14 cellular contexts compared by ENCODE assay signal in genomic region chr4:57100979-57101629, GRCh38. TPM values are rescaled to one million over a fixed set of nuclear protein-coding genes. Genes with fewer than 3 reads are reported as not detected.
A peak's percentile ranks its signal among the peaks of the same experiment; 100 is the strongest.
DNase-seq lines count a peak whose midpoint lies in the region; ATAC-seq, FAIRE-seq and TF ChIP-seq lines count a peak whose summit lies in the region.
"Had no signal": no experiment of that assay in that cellular context is flagged by ENCODE, and none has a peak within 500 bp of the region (broad histone marks: within the 10 kb centered on the region; RNA-seq: fewer than 3 reads in every experiment).

No MANE protein-coding gene starts in this region.

- peaks cover 59% of the 10 kb centered on the region for H3K36me3 Mint-ChIP-seq in HFFc6 (ENCODE audit: low read depth)
- H3K36me3 Mint-ChIP-seq in brain: no peaks in the 10 kb centered on the region
- H3K36me3 Mint-ChIP-seq: memory B cell had no signal

- H3K27ac Mint-ChIP-seq in HFFc6 (peak overlapping the region; percentile 93), brain (peak overlapping the region in 3 of 5 experiments; percentile 72 to 92 (median 88))
- H3K27ac Mint-ChIP-seq: memory B cell had no signal

- H3K4me1 Mint-ChIP-seq in HFFc6 (ENCODE audit: low read depth): peaks cover 100% of the 10 kb centered on the region
- H3K4me1 Mint-ChIP-seq in brain: peaks cover 48% of the 10 kb centered on the region
- H3K4me1 Mint-ChIP-seq: memory B cell had no signal

- BruUV-seq in HepG2 (replicated peaks; lab: Mats Ljungman, UMichigan): no TSS peak

- H3K9ac ChIP-seq in HepG2 (ENCODE audit: insufficient read depth, low read depth, low read length) (no peak overlapping the region), subcutaneous abdominal adipose tissue (ENCODE audit: low read length in 5 of 5) (no peak overlapping the region)

- H3K9me3 ChIP-seq in HepG2 (ENCODE audit: low read length): no peaks in the 10 kb centered on the region
- no peaks in the 10 kb centered on the region for H3K9me3 ChIP-seq in subcutaneous abdominal adipose tissue (ENCODE audit: control insufficient read depth in 5 of 5, low read length in 5 of 5)
- H3K9me3 ChIP-seq: SJCRH30 had no signal

- H3K4me3 Mint-ChIP-seq in HFFc6 (peak overlapping the region; percentile 13; the same call in 1 of the 2 replicates), brain (no peak overlapping the region)
- H3K4me3 Mint-ChIP-seq: memory B cell had no signal

- POLR2A ChIA-PET in HepG2 (lab: Yijun Ruan, JAX): interaction anchor here (0.6 to 2.1 kb wide), 4 partner anchors 8 to 124 kb away, joined by 3 to 8 read pairs (median 4); partner anchors contain the start of genes IGFBP7 and NOA1

- TF ChIP-seq EP300 in HepG2 (IDR thresholded peaks at IDR 0.05; ENCODE audit: low read depth in 2 of 2, low read length in 2 of 2): peak in 1 of 2 experiments; percentile 66; a peak in 2 of 4 replicates
- TF ChIP-seq EP300 in HepG2 (CRISPR knock-in tag; IDR thresholded peaks at IDR 0.05; ENCODE audit: borderline replicate concordance): no peak; the same call in 1 of the 2 replicates

- no peak overlapping the region for H2AFZ ChIP-seq in HepG2 (ENCODE audit: low read length)

- H3K4me2 ChIP-seq in HepG2 (ENCODE audit: low read depth, low read length): no peak overlapping the region; the same call in 1 of the 2 replicates

- H3K4me1 ChIP-seq in HepG2 (ENCODE audit: insufficient read depth, low read length): peaks cover 38% of the 10 kb centered on the region
- peaks cover 3 to 69% (median 33%) of the 10 kb centered on the region in 5 donors for H3K4me1 ChIP-seq in subcutaneous abdominal adipose tissue (ENCODE audit: control insufficient read depth in 5 of 5, insufficient read depth in 5 of 5, low read length in 5 of 5)

- in situ Hi-C loops in HepG2 (cut with HindIII; ENCODE audit: extremely low pct_ligation_motif_present, low pct_unique_long_range_greater_than_20kb) (no loop called here), ACHN (cut with HindIII; ENCODE audit: low pct_ligation_motif_present, low pct_unique_long_range_greater_than_20kb, low sequenced_read_pairs) (no loop called here)

- no peaks in the 10 kb centered on the region for H3K9me3 Mint-ChIP-seq in HFFc6
- no peaks in the 10 kb centered on the region for H3K9me3 Mint-ChIP-seq in brain
- H3K9me3 Mint-ChIP-seq: memory B cell had no signal

- H3K27ac ChIP-seq in HepG2 (ENCODE audit: extremely low read length, insufficient read depth, low read length) (peak overlapping the region; percentile 25), subcutaneous abdominal adipose tissue (ENCODE audit: low read depth, low read length) (peak overlapping the region; percentile 89)
- H3K27ac ChIP-seq: SJCRH30 had no signal

- no peak for DNase-seq in HFFc6
- peak; percentile 88 for DNase-seq in HepG2 (ENCODE audit: low spot score)
- no peak for DNase-seq in ACHN
- DNase-seq: NCI-H1417, NCI-H526 treated with DMSO at 0.1 percent for 48 hours had no signal

- intact Hi-C loops in HepG2 (cut with micrococcal nuclease; ENCODE audit: unreplicated experiment): loop anchor here (1.0 kb wide), 1 partner anchor 63 kb away; no protein-coding TSS in a partner anchor

- H3K36me3 ChIP-seq in HepG2 (replicated peaks in 1 of 2; ENCODE audit: control insufficient read depth in 1 of 2, insufficient read depth in 2 of 2, low read length in 2 of 2) (no peaks in the 10 kb centered on the region), subcutaneous abdominal adipose tissue (ENCODE audit: control insufficient read depth in 5 of 5, insufficient read depth in 5 of 5, low read length in 5 of 5) (no peaks in the 10 kb centered on the region)
- H3K36me3 ChIP-seq: SJCRH30 had no signal

- WGBS in HepG2 (ENCODE audit: low lambda C conversion rate): 3% methylated on average over 4 of the region's 4 CpGs

- H3K27me3 Mint-ChIP-seq in HFFc6 (ENCODE audit: insufficient read depth) (no peaks in the 10 kb centered on the region), brain (no peaks in the 10 kb centered on the region)

- no peaks in the 10 kb centered on the region for H3K79me2 ChIP-seq in HepG2 (ENCODE audit: insufficient read depth, low read length)

- TF ChIP-seq POLR2A in HepG2 (IDR thresholded peaks at IDR 0.05; ENCODE audit: insufficient read depth in 1 of 2, low read depth in 2 of 2, low read length in 2 of 2): no peak

- no peaks in the 10 kb centered on the region; a peak in 1 of 5 replicates for H3K27me3 ChIP-seq in HepG2 (ENCODE audit: control insufficient read depth in 1 of 2, insufficient read depth in 2 of 2, low read length in 2 of 2)
- no peaks in the 10 kb centered on the region for H3K27me3 ChIP-seq in subcutaneous abdominal adipose tissue (ENCODE audit: control insufficient read depth in 5 of 5, insufficient read depth in 4 of 5, low read length in 5 of 5)
- H3K27me3 ChIP-seq: SJCRH30 had no signal

- TF ChIP-seq CTCF in HFFc6 (IDR thresholded peaks at IDR 0.05) (no peak), brain (conservative IDR thresholded peaks at IDR 0.05) (no peak), HepG2 (CRISPR knock-in tag; IDR thresholded peaks at IDR 0.05) (no peak)

- CTCF ChIA-PET in HepG2 (lab: Yijun Ruan, JAX; ENCODE audit: low intra/inter-chr PET ratio, low total read pairs): no interaction called here

- H3K4me3 ChIP-seq in HepG2 (replicated peaks in 1 of 3; ENCODE audit: insufficient read depth in 1 of 3, low read depth in 2 of 3, low read length in 3 of 3): no peak overlapping the region
- no peak overlapping the region for H3K4me3 ChIP-seq in subcutaneous abdominal adipose tissue (ENCODE audit: low read depth in 1 of 5, low read length in 5 of 5)
- H3K4me3 ChIP-seq: SJCRH30 had no signal

- peak; percentile 64 for FAIRE-seq in HepG2 (lab: Jason Lieb, UNC)
- FAIRE-seq: colon, H1 had no signal

- TF ChIP-seq RAD21 in HepG2 (CRISPR knock-in tag; IDR thresholded peaks at IDR 0.05): no peak

- H4K20me1 ChIP-seq in HepG2 (ENCODE audit: insufficient read depth, low read length): no peaks in the 10 kb centered on the region

- ATAC-seq in HepG2 (peak; percentile 93), HG02623 (IDR thresholded peaks at IDR 0.05; ENCODE audit: unreplicated experiment) (no peak), GM19351 (IDR thresholded peaks at IDR 0.05; ENCODE audit: unreplicated experiment) (no peak), HG03135 (IDR thresholded peaks at IDR 0.05; ENCODE audit: unreplicated experiment) (no peak)

TF ChIP-seq in HepG2, 621 proteins besides CTCF, POLR2A, EP300 and RAD21 (continues in another document):
- TF ChIP-seq ZNF660 (CRISPR knock-in tag; IDR thresholded peaks at IDR 0.05; ENCODE audit: borderline replicate concordance, low read depth) (no peak), SOX5 (CRISPR knock-in tag; IDR thresholded peaks at IDR 0.05; ENCODE audit: borderline replicate concordance) (peak; percentile 60; the same call in 1 of the 2 replicates), ZMAT5 (CRISPR knock-in tag; IDR thresholded peaks at IDR 0.05; ENCODE audit: borderline replicate concordance, low read depth) (no peak), ZBTB25 (CRISPR knock-in tag; IDR thresholded peaks at IDR 0.05) (no peak), ZNF20 (CRISPR knock-in tag; IDR thresholded peaks at IDR 0.05) (no peak), RORA (CRISPR knock-in tag; IDR thresholded peaks at IDR 0.05) (no peak), SOX6 (IDR thresholded peaks at IDR 0.05) (no peak), SOX6 (CRISPR knock-in tag; IDR thresholded peaks at IDR 0.05) (peak; percentile 64), DRAP1 (CRISPR knock-in tag; IDR thresholded peaks at IDR 0.05) (no peak)

RNA-seq across cellular contexts. Expression of gene IGFBP7, which starts 9.1 kb away (rescaled TPM):
- total RNA-seq in HFFc6 (2021; fragmentation: NEBNext Ultra II Directional; extraction: Animal tissue kit (Norgen Biotek cat#: 25700)): 100 to 1,000 TPM; 464 to 821 (median 485) TPM
- 176 TPM for polyA plus RNA-seq in brain (ENCODE audit: insufficient read depth, low read depth, low replicate concordance)
- total RNA-seq in HepG2 (2016; rRNA removed; fragmentation: Illumina TruSeq; extraction: Trizol): 0.32 and 1.1 TPM in 2 replicates
- total RNA-seq in HepG2 (2016; cell fraction: cytosol; rRNA removed; fragmentation: Illumina TruSeq; extraction: Trizol; ENCODE audit: low read depth): 0.30 TPM in 1 of 2 replicates, not detected in the other
- total RNA-seq in HepG2 (2016; cell fraction: insoluble cytoplasmic fraction; rRNA removed; fragmentation: Illumina TruSeq; extraction: Trizol): 0.46 and 0.52 TPM in 2 replicates
- total RNA-seq in HepG2 (2016; cell fraction: membrane; rRNA removed; fragmentation: Illumina TruSeq; extraction: Trizol): not detected in 2 replicates
- 0.93 and 0.94 TPM in 2 replicates for total RNA-seq in HepG2 (2016; cell fraction: nucleus; rRNA removed; fragmentation: Illumina TruSeq; extraction: Trizol)
- polyA plus RNA-seq in HepG2 (2011; rRNA removed): 1.3 and 1.6 TPM in 2 replicates
- 0.96 and 1.2 TPM in 2 replicates for polyA plus RNA-seq in HepG2 (2011; cell fraction: cytosol; rRNA removed)
- 0.83 and 1.3 TPM in 2 replicates for polyA plus RNA-seq in HepG2 (2011; cell fraction: nucleus; rRNA removed)
- 0.36 and 0.42 TPM in 2 replicates for polyA plus RNA-seq in HepG2 (2012)
- polyA plus RNA-seq in HepG2 (2016; cell fraction: cytosol; fragmentation: Illumina TruSeq; extraction: Trizol; ENCODE audit: low read depth): 0.14 and 0.24 TPM in 2 replicates
- polyA plus RNA-seq in HepG2 (2016; cell fraction: insoluble cytoplasmic fraction; fragmentation: Illumina TruSeq; extraction: Trizol; ENCODE audit: low read depth): 0.52 and 0.59 TPM in 2 replicates
- polyA plus RNA-seq in HepG2 (2016; cell fraction: membrane; fragmentation: Illumina TruSeq; extraction: Trizol; ENCODE audit: low read depth): 0.27 and 0.38 TPM in 2 replicates
- 1.6 and 1.9 TPM in 2 replicates for polyA plus RNA-seq in HepG2 (2016; cell fraction: nucleus; fragmentation: Illumina TruSeq; extraction: Trizol; ENCODE audit: insufficient read depth, low read depth)
- polyA minus RNA-seq in HepG2 (2011; rRNA and poly(A)+ RNA removed; ENCODE audit: low replicate concordance): 0.62 and 1.8 TPM in 2 replicates
- 0.53 and 1.3 TPM in 2 replicates for polyA minus RNA-seq in HepG2 (2011; cell fraction: cytosol; rRNA and poly(A)+ RNA removed)
- polyA minus RNA-seq in HepG2 (2011; cell fraction: nucleus; rRNA and poly(A)+ RNA removed): not detected in 2 replicates

Comparison
In these comparisons a context has a peak if more than half of its experiments do, and no peak if none do; other contexts are left out.
1. RNA of gene IGFBP7, which starts 9.1 kb away (total RNA-seq): 464 to 821 TPM in HFFc6; 0.30 to 1.1 TPM in HepG2; every median in the first group is over 100 times any median in the second.